In the genomic region with DNA sequence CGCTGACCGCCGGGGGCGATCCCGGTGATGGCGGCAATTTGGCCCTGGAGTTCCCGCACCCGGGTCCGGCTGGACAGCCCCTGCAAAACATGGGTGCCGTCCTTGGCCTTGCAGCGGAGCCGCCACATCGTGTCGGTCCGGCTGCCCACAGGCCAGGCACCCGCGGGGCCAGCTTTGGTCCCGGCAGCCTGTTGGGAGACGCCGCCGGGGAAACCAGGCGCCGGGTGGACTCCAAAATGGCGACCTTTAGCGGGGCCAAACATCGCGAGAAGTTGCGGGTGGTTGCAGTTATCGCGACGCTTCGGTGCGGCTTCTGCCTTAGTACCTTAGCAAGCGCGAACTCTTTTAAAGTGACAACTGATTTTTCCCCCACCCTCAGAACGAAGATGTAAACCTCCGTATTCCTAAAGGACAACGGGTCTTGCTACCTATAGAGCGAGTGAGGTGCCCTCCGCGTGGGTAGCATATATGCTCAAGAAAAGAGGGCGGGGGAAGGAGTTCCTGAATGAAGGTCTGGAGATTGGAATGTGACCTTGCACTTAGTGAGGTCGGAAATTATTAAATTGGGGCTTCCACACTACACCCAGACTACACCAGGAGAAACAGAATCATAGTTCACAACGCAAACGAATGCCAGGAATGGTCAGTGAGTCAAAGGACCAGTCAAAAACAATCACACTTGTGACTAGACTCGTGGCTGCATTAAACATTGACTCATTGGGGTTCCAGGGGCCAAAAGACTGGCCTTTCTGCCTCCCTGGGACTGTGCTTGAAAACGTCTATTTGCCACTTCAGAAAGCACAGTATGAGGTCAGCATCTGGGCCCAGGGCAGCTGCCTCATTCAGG, we compare ENCODE assay signal across 8 cellular contexts.
DNase-seq lines count a peak whose midpoint lies in the region; ATAC-seq lines count a peak whose summit lies in the region.

A gene (minus strand): TSS at position 441 of the 847 bp plus-strand sequence. CDS start 178 bp downstream, at position 263.

- DNase-seq in NCI-H226 (peak; percentile 89), caudate nucleus (lab: John Stamatoyannopoulos, UW) (peak in 59 of 61 donors; percentile 37 to 92 (median 76)), iris pigment epithelial cell (ENCODE audit: low read depth) (peak; percentile 89), smooth muscle cell of the brain vasculature (ENCODE audit: low read depth, low spot score) (peak; percentile 74)
- peak; percentile 67 to 81 (median 73) for DNase-seq in activated CD4-positive, CD25-positive, alpha-beta regulatory T cell (lab: John Stamatoyannopoulos, UW)

- peak within 1 kb of the TSS; percentile 95 for H3K27ac ChIP-seq in caudate nucleus (ENCODE audit: low read depth, low read length)

- peak; percentile 58 for ATAC-seq in GM18498 (IDR thresholded peaks at IDR 0.05; ENCODE audit: unreplicated experiment)
- peak; percentile 51 for ATAC-seq in HG03095 (IDR thresholded peaks at IDR 0.05; ENCODE audit: unreplicated experiment)
- no peak for ATAC-seq in HG03565 (IDR thresholded peaks at IDR 0.05; ENCODE audit: unreplicated experiment)
